9 cellular contexts compared by ENCODE assay signal in the genomic region with DNA sequence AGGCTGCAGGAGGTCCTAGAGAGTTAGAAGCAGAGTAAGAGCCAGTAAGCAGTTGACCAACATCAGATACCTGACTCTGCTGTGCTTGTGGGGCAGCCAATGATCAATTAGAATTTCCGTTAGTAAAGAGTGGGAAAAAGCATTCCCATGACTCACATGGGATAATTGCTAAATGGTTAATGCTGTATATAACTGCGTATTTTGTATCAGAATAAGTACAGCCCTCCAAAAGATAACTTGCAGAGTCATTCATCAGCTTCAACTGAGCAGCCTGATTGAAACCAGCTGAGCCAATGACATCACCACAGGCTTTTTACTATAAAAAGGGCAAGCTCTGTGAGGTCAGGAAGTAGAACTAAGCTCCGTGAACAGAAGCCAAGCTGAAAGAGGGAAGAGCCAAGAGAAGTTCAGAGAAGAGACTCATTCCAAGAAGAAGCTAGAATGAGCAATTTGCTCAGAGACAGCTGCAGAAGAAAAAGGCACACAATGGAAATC.
DNase-seq lines count a peak whose midpoint lies in the region; ATAC-seq and TF ChIP-seq lines count a peak whose summit lies in the region.
"Had no signal": no experiment of that assay in that cellular context is flagged by ENCODE, and none has a peak within 500 bp of the region (broad histone marks: within the 10 kb centered on the region; RNA-seq: fewer than 3 reads in every experiment).

No MANE protein-coding gene starts in this region.

- no peak overlapping the region for H3K27ac Mint-ChIP-seq in activated CD4-positive, alpha-beta T cell treated with anti-CD3 and anti-CD28 coated beads for 36 hours

- H3K9me3 ChIP-seq in right atrium auricular region, result no peaks in the 10 kb centered on the region
- H3K9me3 ChIP-seq in uterus, result no peaks in the 10 kb centered on the region

- no peak overlapping the region for H3K4me3 ChIP-seq in right atrium auricular region
- no peak overlapping the region for H3K4me3 ChIP-seq in uterus

- CTCF ChIA-PET in activated CD4-positive, alpha-beta T cell treated with anti-CD3 and anti-CD28 coated beads for 36 hours (lab: Charles Lee), result interaction anchor here (1.1 kb wide), 1 partner anchor 1152 kb away, joined by 3 read pairs; no protein-coding TSS in a partner anchor
- CTCF ChIA-PET in RWPE1 (lab: Yijun Ruan, JAX), result no interaction called here

- DNase-seq in activated CD4-positive, alpha-beta T cell treated with anti-CD3 and anti-CD28 coated beads for 36 hours, result peak; percentile 30
- DNase-seq in activated CD4-positive, alpha-beta T cell treated with anti-CD3 and anti-CD28 coated beads, Interleukin-2, amount 50 U/mL, for 4 hours, result no peak
- DNase-seq in T1000 (lab: John Stamatoyannopoulos, UW) (peak; percentile 6), right atrium auricular region (ENCODE audit: low spot score) (peak; percentile 73), uterus (peak; percentile 71 to 77), HuH-7.5 (ENCODE audit: low spot score) (no peak), RWPE1 (ENCODE audit: low spot score) (no peak)
- DNase-seq: DND-41 had no signal

- intact Hi-C loops in activated CD4-positive, alpha-beta T cell treated with anti-CD3 and anti-CD28 coated beads for 36 hours (cut with DNase I, micrococcal nuclease), result no loop called here
- intact Hi-C loops in uterus (cut with DNase I; ENCODE audit: low total_unique reads), result no loop called here

- TF ChIP-seq CTCF in right atrium auricular region (IDR thresholded peaks at IDR 0.05), result no peak
- TF ChIP-seq CTCF in uterus (IDR thresholded peaks at IDR 0.05), result no peak
- TF ChIP-seq CTCF in RWPE1 (conservative IDR thresholded peaks at IDR 0.05; ENCODE audit: low read depth), result no peak

- peaks cover 2% of the 10 kb centered on the region for H3K27me3 Mint-ChIP-seq in activated CD4-positive, alpha-beta T cell treated with anti-CD3 and anti-CD28 coated beads for 36 hours

- POLR2A ChIA-PET in activated CD4-positive, alpha-beta T cell treated with anti-CD3 and anti-CD28 coated beads for 36 hours (lab: Charles Lee), result no interaction called here
- POLR2A ChIA-PET in RWPE1 (lab: Yijun Ruan, JAX; ENCODE audit: low non-redundant PET), result no interaction called here

- H3K27me3 ChIP-seq in right atrium auricular region (no peaks in the 10 kb centered on the region), uterus (no peaks in the 10 kb centered on the region)

- H3K9me3 Mint-ChIP-seq in activated CD4-positive, alpha-beta T cell treated with anti-CD3 and anti-CD28 coated beads for 36 hours (ENCODE audit: low read depth), result no peaks in the 10 kb centered on the region

- no peak overlapping the region for H3K4me3 Mint-ChIP-seq in activated CD4-positive, alpha-beta T cell treated with anti-CD3 and anti-CD28 coated beads for 36 hours

- ATAC-seq in activated CD4-positive, alpha-beta T cell treated with anti-CD3 and anti-CD28 coated beads for 36 hours, result peak; percentile 51
- peak; percentile 69 for ATAC-seq in HG02938 (IDR thresholded peaks at IDR 0.05; ENCODE audit: unreplicated experiment)

- no peak for TF ChIP-seq POLR2A in uterus (IDR thresholded peaks at IDR 0.05)

- H3K36me3 Mint-ChIP-seq in activated CD4-positive, alpha-beta T cell treated with anti-CD3 and anti-CD28 coated beads for 36 hours (ENCODE audit: low read depth), result no peaks in the 10 kb centered on the region

- H3K36me3 ChIP-seq in right atrium auricular region (no peaks in the 10 kb centered on the region), uterus (no peaks in the 10 kb centered on the region)

- H3K27ac ChIP-seq in right atrium auricular region, result peak overlapping the region in 1 of 2 donors; percentile 37
- no peak overlapping the region for H3K27ac ChIP-seq in uterus
- no peak overlapping the region for H3K27ac ChIP-seq in RWPE1

- peaks cover 34% of the 10 kb centered on the region for H3K4me1 Mint-ChIP-seq in activated CD4-positive, alpha-beta T cell treated with anti-CD3 and anti-CD28 coated beads for 36 hours

- H3K4me1 ChIP-seq in right atrium auricular region (peaks cover 0 to 35% of the 10 kb centered on the region in 2 donors), uterus (peaks cover 0 to 2% of the 10 kb centered on the region in 2 donors)

Comparison
In these comparisons a context has a peak if more than half of its experiments do, and no peak if none do; other contexts are left out.
1. DNase-seq: peak in activated CD4-positive, alpha-beta T cell treated with anti-CD3 and anti-CD28 coated beads for 36 hours (single experiment), T1000 (single experiment), right atrium auricular region (single experiment) and uterus (2 of 2); none in activated CD4-positive, alpha-beta T cell treated with anti-CD3 and anti-CD28 coated beads, Interleukin-2, amount 50 U/mL, for 4 hours (0 of 2), HuH-7.5 (single experiment) and RWPE1 (single experiment).